Comparison of ENCODE assay signal across 8 cellular contexts in the genomic region with DNA sequence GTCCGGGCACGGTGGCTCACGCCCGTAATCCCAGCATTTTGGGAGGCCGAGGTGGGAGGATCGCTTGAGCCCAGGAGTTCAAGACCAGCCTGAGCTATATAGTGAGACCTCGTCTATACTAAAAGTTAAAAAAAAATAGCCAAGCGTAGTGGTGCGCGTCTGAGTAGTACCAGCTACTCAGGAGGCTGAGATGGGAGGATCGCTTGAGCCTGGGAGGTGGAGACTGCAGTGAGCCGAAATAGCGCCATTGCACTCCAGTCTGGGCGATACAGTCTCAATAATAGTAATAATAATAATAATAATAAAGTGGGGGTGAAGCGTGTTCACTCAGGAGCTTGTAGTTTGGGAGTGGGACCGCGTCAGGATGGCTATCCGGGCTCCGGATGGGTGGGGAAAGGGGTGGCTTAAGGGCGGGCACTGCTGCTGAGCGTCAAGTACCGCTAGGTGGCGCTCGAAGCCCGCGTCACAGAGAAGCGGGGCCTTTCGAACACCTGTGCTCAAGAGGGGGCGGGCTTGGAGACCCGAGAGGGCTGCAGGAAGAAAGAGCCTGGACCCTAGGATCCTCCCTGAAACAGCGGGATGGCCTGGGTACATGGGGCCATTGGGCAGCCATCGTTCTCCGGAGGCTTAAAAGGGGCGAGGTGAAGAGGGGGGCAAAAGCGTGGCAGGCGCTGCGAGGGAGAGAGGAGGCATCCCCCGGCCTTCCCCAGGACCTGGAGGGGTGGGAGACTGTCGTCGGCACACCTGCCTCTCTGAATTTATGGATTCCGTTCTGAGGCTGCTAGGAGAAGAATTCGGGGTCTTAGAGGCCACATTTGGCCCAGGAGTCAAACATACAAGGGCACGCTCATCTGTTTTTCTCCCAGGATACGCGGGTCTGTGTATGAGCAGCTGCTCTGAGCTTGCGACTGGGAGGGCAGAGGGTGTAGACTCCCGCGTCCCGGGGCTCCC. TPM values are rescaled to one million over a fixed set of nuclear protein-coding genes. Genes with fewer than 3 reads are reported as not detected.
DNase-seq lines count a peak whose midpoint lies in the region; ATAC-seq and TF ChIP-seq lines count a peak whose summit lies in the region.

No MANE protein-coding gene starts in this region.

- peaks cover 68 to 92% of the 10 kb centered on the region in 2 donors for H3K27me3 Mint-ChIP-seq in T-cell
- H3K27me3 Mint-ChIP-seq in activated naive CD8-positive, alpha-beta T cell treated with anti-CD3 and anti-CD28 coated beads, Interleukin-2, amount 10 ng/mL, durations not matched to agents 7 days and 5 days, result peaks cover 79% of the 10 kb centered on the region

- peak overlapping the region in 1 of 2 donors; percentile 66 for H3K27ac Mint-ChIP-seq in T-cell
- no peak overlapping the region for H3K27ac Mint-ChIP-seq in activated naive CD8-positive, alpha-beta T cell treated with anti-CD3 and anti-CD28 coated beads, Interleukin-2, amount 10 ng/mL, durations not matched to agents 7 days and 5 days

- no peak for TF ChIP-seq POLR2A in spleen (IDR thresholded peaks at IDR 0.05)

- H3K36me3 ChIP-seq in right atrium auricular region, result no peaks in the 10 kb centered on the region
- H3K36me3 ChIP-seq in spleen, result no peaks in the 10 kb centered on the region

- H3K27ac ChIP-seq in right atrium auricular region (no peak overlapping the region), spleen (no peak overlapping the region)

- intact Hi-C loops in spleen (cut with DNase I; ENCODE audit: low total_unique reads), result loop anchor here (5.0 to 10.0 kb wide), 4 partner anchors 73 to 568 kb away; a partner anchor contains a TSS

- POLR2A ChIA-PET in T-cell (lab: Charles Lee), result no interaction called here
- POLR2A ChIA-PET in activated naive CD8-positive, alpha-beta T cell treated with anti-CD3 and anti-CD28 coated beads, Interleukin-2, amount 10 ng/mL, durations not matched to agents 7 days and 5 days (lab: Charles Lee), result interaction anchor here (0.7 kb wide), 1 partner anchor 228 kb away, joined by 3 read pairs; no protein-coding TSS in a partner anchor

- TF ChIP-seq CTCF in right atrium auricular region (IDR thresholded peaks at IDR 0.05), result peak; percentile 78 to 90
- peak; percentile 50 to 92 (median 86) for TF ChIP-seq CTCF in spleen (IDR thresholded peaks at IDR 0.05 in 8 of 11, conservative IDR thresholded peaks at IDR 0.05 in 3 of 11)

- H3K4me1 Mint-ChIP-seq in T-cell, result peaks cover 37 to 41% (median 40%) of the 10 kb centered on the region in 3 donors
- H3K4me1 Mint-ChIP-seq in activated naive CD8-positive, alpha-beta T cell treated with anti-CD3 and anti-CD28 coated beads, Interleukin-2, amount 10 ng/mL, durations not matched to agents 7 days and 5 days, result peaks cover 17% of the 10 kb centered on the region

- WGBS in spleen, 5 donors, result 11 to 17% (median 12%) methylated on average over 49 of the region's 49 CpGs

- no peaks in the 10 kb centered on the region for H3K9me3 ChIP-seq in right atrium auricular region
- no peaks in the 10 kb centered on the region for H3K9me3 ChIP-seq in spleen

- CTCF ChIA-PET in T-cell (lab: Charles Lee), result interaction anchor here (0.5 to 3.4 kb wide), 23 partner anchors 9 to 626 kb away, joined by 3 to 21 read pairs (median 3); no protein-coding TSS in a partner anchor

- H3K4me1 ChIP-seq in right atrium auricular region, result peaks cover 0 to 45% of the 10 kb centered on the region in 2 donors
- H3K4me1 ChIP-seq in spleen, result peaks cover 29 to 54% (median 48%) of the 10 kb centered on the region in 6 donors

- no peak overlapping the region for H3K4me3 ChIP-seq in right atrium auricular region
- H3K4me3 ChIP-seq in spleen, result peak overlapping the region in 1 of 8 donors; percentile 60

- H3K27me3 ChIP-seq in right atrium auricular region (peaks cover 23 to 52% of the 10 kb centered on the region in 2 donors), spleen (replicated peaks in 1 of 7) (peaks cover 46 to 100% (median 94%) of the 10 kb centered on the region in 7 donors)

- DNase-seq in NCI-H2196 (lab: John Stamatoyannopoulos, UW; ENCODE audit: unreplicated experiment) (peak; percentile 65), NCI-H2196 treated with DMSO at 0.1 percent for 48 hours (lab: John Stamatoyannopoulos, UW; ENCODE audit: unreplicated experiment) (no peak), LoVo (ENCODE audit: low spot score) (peak; percentile 68), T-cell (peak; percentile 19 to 76 (median 63)), right atrium auricular region (ENCODE audit: low spot score) (no peak), spleen (peak; percentile 88)
- DNase-seq in activated naive CD8-positive, alpha-beta T cell treated with anti-CD3 and anti-CD28 coated beads, Interleukin-2, amount 10 ng/mL, durations not matched to agents 7 days and 5 days, result peak; percentile 81

- ATAC-seq in T-cell (replicated peaks in 1 of 4) (peak; percentile 79 to 87 (median 81)), GM21737 (IDR thresholded peaks at IDR 0.05; ENCODE audit: unreplicated experiment) (no peak)
- peak; percentile 71 for ATAC-seq in activated naive CD8-positive, alpha-beta T cell treated with anti-CD3 and anti-CD28 coated beads, Interleukin-2, amount 10 ng/mL, durations not matched to agents 7 days and 5 days (ENCODE audit: low read depth)

- H3K36me3 Mint-ChIP-seq in T-cell, result no peaks in the 10 kb centered on the region
- H3K36me3 Mint-ChIP-seq in activated naive CD8-positive, alpha-beta T cell treated with anti-CD3 and anti-CD28 coated beads, Interleukin-2, amount 10 ng/mL, durations not matched to agents 7 days and 5 days, result no peaks in the 10 kb centered on the region

- no peaks in the 10 kb centered on the region for H3K9me3 Mint-ChIP-seq in T-cell
- H3K9me3 Mint-ChIP-seq in activated naive CD8-positive, alpha-beta T cell treated with anti-CD3 and anti-CD28 coated beads, Interleukin-2, amount 10 ng/mL, durations not matched to agents 7 days and 5 days, result no peaks in the 10 kb centered on the region

- peak overlapping the region; percentile 49 to 70 (median 55) for H3K4me3 Mint-ChIP-seq in T-cell
- H3K4me3 Mint-ChIP-seq in activated naive CD8-positive, alpha-beta T cell treated with anti-CD3 and anti-CD28 coated beads, Interleukin-2, amount 10 ng/mL, durations not matched to agents 7 days and 5 days, result peak overlapping the region; percentile 11

RNA-seq across cellular contexts. Expression of a gene that starts 14.5 kb away (rescaled TPM):
- not detected for total RNA-seq in T-cell
- total RNA-seq in activated naive CD8-positive, alpha-beta T cell treated with anti-CD3 and anti-CD28 coated beads, Interleukin-2, amount 10 ng/mL, durations not matched to agents 7 days and 5 days, result not detected
- total RNA-seq in right atrium auricular region, result not detected
- not detected for total RNA-seq in spleen
- not detected for polyA plus RNA-seq in spleen

Comparison
In these comparisons a context has a peak if more than half of its experiments do, and no peak if none do; other contexts are left out.
1. DNase-seq: peak in NCI-H2196 (single experiment), LoVo (single experiment), T-cell (34 of 34), activated naive CD8-positive, alpha-beta T cell treated with anti-CD3 and anti-CD28 coated beads, Interleukin-2, amount 10 ng/mL, durations not matched to agents 7 days and 5 days (single experiment) and spleen (single experiment); none in NCI-H2196 treated with DMSO at 0.1 percent for 48 hours (single experiment) and right atrium auricular region (single experiment).